1 cellular context compared by ENCODE assay signal in genomic region chr12:12599750-12600643, GRCh38.
TF ChIP-seq lines count a peak whose summit lies in the region.

No MANE protein-coding gene starts in this region.

TF ChIP-seq in K562, 482 proteins besides CTCF, POLR2A, EP300 and RAD21:
- TF ChIP-seq ZKSCAN3 (CRISPR knock-in tag; IDR thresholded peaks at IDR 0.05) (no peak), ZNF445 (CRISPR knock-in tag; IDR thresholded peaks at IDR 0.05; ENCODE audit: low read depth) (no peak), MEIS2 (IDR thresholded peaks at IDR 0.05; ENCODE audit: partially characterized antibody) (peak; percentile 78)
- TF ChIP-seq, protein P1, sequence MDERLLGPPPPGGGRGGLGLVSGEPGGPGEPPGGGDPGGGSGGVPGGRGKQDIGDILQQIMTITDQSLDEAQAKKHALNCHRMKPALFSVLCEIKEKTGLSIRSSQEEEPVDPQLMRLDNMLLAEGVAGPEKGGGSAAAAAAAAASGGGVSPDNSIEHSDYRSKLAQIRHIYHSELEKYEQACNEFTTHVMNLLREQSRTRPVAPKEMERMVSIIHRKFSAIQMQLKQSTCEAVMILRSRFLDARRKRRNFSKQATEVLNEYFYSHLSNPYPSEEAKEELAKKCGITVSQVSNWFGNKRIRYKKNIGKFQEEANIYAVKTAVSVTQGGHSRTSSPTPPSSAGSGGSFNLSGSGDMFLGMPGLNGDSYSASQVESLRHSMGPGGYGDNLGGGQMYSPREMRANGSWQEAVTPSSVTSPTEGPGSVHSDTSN (CRISPR knock-in tag; IDR thresholded peaks at IDR 0.05; ENCODE audit: low read depth) = no peak
- TF ChIP-seq, protein P1 (tag; conservative IDR thresholded peaks at IDR 0.05; ENCODE audit: low read depth) = peak; percentile 84
